ENCODE assay signal across 35 cellular contexts in genomic region chr16:84169765-84170310, GRCh38. TPM values are rescaled to one million over a fixed set of nuclear protein-coding genes. Genes with fewer than 3 reads are reported as not detected.
"Had no signal": no experiment of that assay in that cellular context is flagged by ENCODE, and none has a peak within 500 bp of the region (broad histone marks: within the 10 kb centered on the region; RNA-seq: fewer than 3 reads in every experiment).

No MANE protein-coding gene starts in this region.

- ATAC-seq: activated T-cell treated with anti-CD3 and anti-CD28 coated beads, Interleukin-2, amount 50 U/mL, for 4 hours; PC-3 had no signal

- H3K9me3 Mint-ChIP-seq: activated B cell treated with CpG ODN at 0.5 μM for 24 hours; activated CD4-positive, alpha-beta memory T cell treated with anti-CD3 and anti-CD28 coated beads for 36 hours; activated naive CD8-positive, alpha-beta T cell treated with anti-CD3 and anti-CD28 coated beads for 36 hours; activated T-cell treated with anti-CD3 and anti-CD28 coated beads, Interleukin-2, amount 50 U/mL, for 4 hours; activated T-helper 1 cell treated with anti-CD3 and anti-CD28 coated beads, Interleukin-12 subunit alpha, Interleukin-12 subunit beta, Interleukin-2, Interleukin-4 antibody, amounts not matched to agents 30 ng/mL and 10 ng/mL and 1 ng/mL, durations not matched to agents 14 hours and 24 hours and 36 hours had no signal

- H3K27ac Mint-ChIP-seq: activated B cell treated with CpG ODN at 0.5 μM for 24 hours; activated CD4-positive, alpha-beta memory T cell treated with anti-CD3 and anti-CD28 coated beads for 36 hours; activated naive CD8-positive, alpha-beta T cell treated with anti-CD3 and anti-CD28 coated beads for 36 hours; activated T-helper 1 cell treated with anti-CD3 and anti-CD28 coated beads, Interleukin-12 subunit alpha, Interleukin-12 subunit beta, Interleukin-2, Interleukin-4 antibody, amounts not matched to agents 30 ng/mL and 10 ng/mL and 1 ng/mL, durations not matched to agents 14 hours and 24 hours and 36 hours had no signal

- FAIRE-seq: RCC 7860 had no signal

- H3K27ac ChIP-seq: brain microvascular endothelial cell, RWPE1, VCaP had no signal

- DNase-seq: activated B cell treated with CpG ODN at 0.5 μM for 24 hours; activated CD4-positive, alpha-beta memory T cell treated with anti-CD3 and anti-CD28 coated beads for 36 hours; activated CD4-positive, alpha-beta T cell treated with anti-CD3 and anti-CD28 coated beads for 4 hours; activated CD4-positive, alpha-beta T cell treated with anti-CD3 and anti-CD28 coated beads, Interleukin-2, amount 50 U/mL, for 1 hour; activated CD4-positive, CD25-positive, alpha-beta regulatory T cell treated with anti-CD3 and anti-CD28 coated beads, Interleukin-2, amount 50 U/mL, for 72 hours; activated CD8-positive, alpha-beta memory T cell treated with anti-CD3 and anti-CD28 coated beads, Interleukin-2, amount 50 U/mL, for 4 hours; activated gamma-delta T cell treated with Interleukin-2 at 50 U/mL for 16 hours; activated naive CD4-positive, alpha-beta T cell treated with anti-CD3 and anti-CD28 coated beads, Interleukin-2, amount 50 U/mL, for 16 hours; activated naive CD8-positive, alpha-beta T cell treated with anti-CD3 and anti-CD28 coated beads for 36 hours; activated T-cell treated with anti-CD3 and anti-CD28 coated beads for 4 hours; activated T-cell treated with anti-CD3 and anti-CD28 coated beads, Interleukin-2, amount 50 U/mL, for 4 hours; amniotic stem cell; aorta; brain microvascular endothelial cell; Karpas-422; KBM-7; NCI-H1105; NCI-H1417 treated with DMSO at 0.1 percent for 48 hours; NCI-H1930; NCI-H2081 treated with DMSO at 0.1 percent for 48 hours; NCI-H345; NCI-H524 treated with DMSO at 0.1 percent for 48 hours; NK-92 treated with Interleukin-12 subunit alpha and Interleukin-12 subunit beta, amount 100 ng/mL, for 24 hours; PC-3; Right ventricle myocardium superior; SW 1271; T-helper 1 cell; T-helper 2 cell; T-helper 9 cell had no signal

- H3K4me1 Mint-ChIP-seq: activated B cell treated with CpG ODN at 0.5 μM for 24 hours; activated naive CD8-positive, alpha-beta T cell treated with anti-CD3 and anti-CD28 coated beads for 36 hours had no signal

- H3K4me3 Mint-ChIP-seq: activated B cell treated with CpG ODN at 0.5 μM for 24 hours; activated CD4-positive, alpha-beta memory T cell treated with anti-CD3 and anti-CD28 coated beads for 36 hours; activated naive CD8-positive, alpha-beta T cell treated with anti-CD3 and anti-CD28 coated beads for 36 hours; activated T-cell treated with anti-CD3 and anti-CD28 coated beads, Interleukin-2, amount 50 U/mL, for 4 hours; activated T-helper 1 cell treated with anti-CD3 and anti-CD28 coated beads, Interleukin-12 subunit alpha, Interleukin-12 subunit beta, Interleukin-2, Interleukin-4 antibody, amounts not matched to agents 30 ng/mL and 10 ng/mL and 1 ng/mL, durations not matched to agents 14 hours and 24 hours and 36 hours had no signal

- H3K36me3 ChIP-seq: brain microvascular endothelial cell had no signal

- H3K36me3 Mint-ChIP-seq: activated CD4-positive, alpha-beta memory T cell treated with anti-CD3 and anti-CD28 coated beads for 36 hours; activated naive CD8-positive, alpha-beta T cell treated with anti-CD3 and anti-CD28 coated beads for 36 hours had no signal

RNA-seq across cellular contexts. Expression of gene ADAD2, which starts 21.1 kb away (rescaled TPM):
- total RNA-seq: activated B cell treated with CpG ODN at 0.5 μM for 24 hours; activated T-helper 1 cell treated with anti-CD3 and anti-CD28 coated beads, Interleukin-12 subunit alpha, Interleukin-12 subunit beta, Interleukin-2, Interleukin-4 antibody, amounts not matched to agents 30 ng/mL and 10 ng/mL and 1 ng/mL, durations not matched to agents 14 hours and 24 hours and 36 hours; MCF 10A; NCI-H460; PC-3 had no signal

RNA-seq across cellular contexts. Expression of gene DNAAF1, which starts 24.7 kb away (rescaled TPM):
- total RNA-seq: activated B cell treated with CpG ODN at 0.5 μM for 24 hours; activated CD4-positive, alpha-beta memory T cell treated with anti-CD3 and anti-CD28 coated beads for 36 hours; activated T-cell treated with anti-CD3 and anti-CD28 coated beads, Interleukin-2, amount 50 U/mL, for 4 hours; activated T-helper 1 cell treated with anti-CD3 and anti-CD28 coated beads, Interleukin-12 subunit alpha, Interleukin-12 subunit beta, Interleukin-2, Interleukin-4 antibody, amounts not matched to agents 30 ng/mL and 10 ng/mL and 1 ng/mL, durations not matched to agents 14 hours and 24 hours and 36 hours; MCF 10A; NCI-H460; PC-3; Right ventricle myocardium superior had no signal
